ENCODE assay signal across 1 cellular context in the genomic region with DNA sequence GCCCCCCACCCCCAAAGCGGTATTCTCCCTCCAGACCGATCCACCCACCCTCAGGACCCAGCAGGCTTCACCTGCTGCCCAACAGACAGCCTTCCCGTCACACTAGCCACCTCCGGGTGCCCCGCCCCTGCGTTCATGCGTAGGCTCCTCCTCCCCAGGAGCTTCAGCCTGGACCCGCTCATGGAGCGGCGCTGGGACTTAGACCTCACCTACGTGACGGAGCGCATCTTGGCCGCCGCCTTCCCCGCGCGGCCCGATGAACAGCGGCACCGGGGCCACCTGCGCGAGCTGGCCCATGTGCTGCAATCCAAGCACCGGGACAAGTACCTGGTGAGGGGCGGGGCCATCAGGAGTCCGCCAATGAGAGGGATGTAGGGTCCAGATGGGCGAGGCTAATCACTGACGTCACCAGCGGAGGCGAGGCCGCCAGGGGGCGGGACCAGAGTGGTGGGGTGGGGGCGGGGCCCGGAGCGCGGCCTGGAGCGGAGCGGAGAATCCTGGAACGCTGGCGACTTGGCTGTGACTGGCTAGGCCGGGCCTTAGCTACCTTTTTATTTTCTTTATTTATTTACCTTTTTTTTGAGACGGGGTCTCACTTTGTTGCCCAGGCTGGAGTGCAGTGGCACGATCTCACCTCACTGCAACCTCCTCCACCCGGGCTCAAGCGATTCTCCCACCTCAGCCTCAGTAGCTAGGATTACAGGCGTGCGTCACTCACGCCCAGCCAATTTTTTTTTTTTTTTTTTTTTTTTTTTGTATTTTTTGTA.
TF ChIP-seq lines count a peak whose summit lies in the region.

No MANE protein-coding gene starts in this region.

TF ChIP-seq in H1, 55 proteins besides CTCF, POLR2A, EP300 and RAD21:
- TF ChIP-seq YY1 (IDR thresholded peaks at IDR 0.05; ENCODE audit: low read depth, low read length) (no peak), BACH1 (IDR thresholded peaks at IDR 0.05; ENCODE audit: low read length) (no peak), NANOG (IDR thresholded peaks at IDR 0.05; ENCODE audit: insufficient read depth, low read depth, low read length, poor library complexity, severe bottlenecking) (no peak), CHD1 (IDR thresholded peaks at IDR 0.05; ENCODE audit: low read depth, low read length) (no peak), HDAC6 (IDR thresholded peaks at IDR 0.05; ENCODE audit: low read depth, low read length) (no peak), SP4 (IDR thresholded peaks at IDR 0.05; ENCODE audit: low read length) (peak; percentile 23; the same call in 1 of the 2 replicates), RNF2 (IDR thresholded peaks at IDR 0.05; ENCODE audit: borderline replicate concordance, low read depth, low read length, missing control alignments, poor library complexity, severe bottlenecking) (no peak), TCF12 (IDR thresholded peaks at IDR 0.05; ENCODE audit: low read depth, low read length) (no peak), GTF2F1 (IDR thresholded peaks at IDR 0.05; ENCODE audit: borderline replicate concordance, low read depth, low read length) (no peak), JUN (IDR thresholded peaks at IDR 0.05; ENCODE audit: low read depth, low read length) (no peak), CTBP2 (IDR thresholded peaks at IDR 0.05; ENCODE audit: borderline replicate concordance, insufficient read depth, insufficient read length, low read length) (no peak), RBBP5 (IDR thresholded peaks at IDR 0.05; ENCODE audit: borderline replicate concordance, low read depth, low read length) (peak; percentile 40; the same call in 1 of the 2 replicates), TAF1 (IDR thresholded peaks at IDR 0.05; ENCODE audit: low read depth, low read length) (0 out of 2 replicates have a peak, but pooled peaks have one; percentile 59), CBX5 (IDR thresholded peaks at IDR 0.05; ENCODE audit: low read depth, low read length) (no peak), POU5F1 (IDR thresholded peaks at IDR 0.05; ENCODE audit: low read depth, low read length) (no peak), GABPA (IDR thresholded peaks at IDR 0.05; ENCODE audit: borderline replicate concordance, insufficient read depth, low read length) (no peak), SP2 (IDR thresholded peaks at IDR 0.05; ENCODE audit: low read length) (no peak), SIRT6 (IDR thresholded peaks at IDR 0.05; ENCODE audit: low read length) (no peak), POLR2AphosphoS5 (IDR thresholded peaks at IDR 0.05; ENCODE audit: low read depth, low read length) (peak; percentile 66; the same call in 1 of the 2 replicates), ATF3 (IDR thresholded peaks at IDR 0.05; ENCODE audit: insufficient read depth, low read depth, low read length) (no peak), RFX5 (IDR thresholded peaks at IDR 0.05; ENCODE audit: borderline replicate concordance, low read depth, low read length) (no peak), CBX8 (IDR thresholded peaks at IDR 0.05; ENCODE audit: borderline replicate concordance, low read depth, low read length) (no peak), MAFK (IDR thresholded peaks at IDR 0.05; ENCODE audit: low read depth, low read length) (no peak), TEAD4 (IDR thresholded peaks at IDR 0.05; ENCODE audit: low read depth, low read length) (no peak), CEBPB (IDR thresholded peaks at IDR 0.05; ENCODE audit: low read depth, low read length) (no peak), ASH2L (IDR thresholded peaks at IDR 0.05; ENCODE audit: low read length) (no peak), TBP (IDR thresholded peaks at IDR 0.05; ENCODE audit: low read depth, low read length) (peak; percentile 26; the same call in 1 of the 2 replicates), BCL11A (IDR thresholded peaks at IDR 0.05; ENCODE audit: low read depth in 2 of 2, low read length in 2 of 2) (no peak), PHF8 (conservative IDR thresholded peaks at IDR 0.05; ENCODE audit: low read depth, low read length) (peak; percentile 69), CHD2 (IDR thresholded peaks at IDR 0.05; ENCODE audit: low read length) (no peak), NRF1 (IDR thresholded peaks at IDR 0.05; ENCODE audit: low read depth, low read length) (no peak), EGR1 (IDR thresholded peaks at IDR 0.05; ENCODE audit: borderline replicate concordance, low read depth, low read length) (no peak), KDM5A (IDR thresholded peaks at IDR 0.05; ENCODE audit: low read length) (no peak), SIN3A (conservative IDR thresholded peaks at IDR 0.05 in 1 of 2, IDR thresholded peaks at IDR 0.05 in 1 of 2; ENCODE audit: low read depth in 1 of 2, low read length in 2 of 2) (peak in 1 of 2 experiments; percentile 38; a peak in 1 of 4 replicates), SUZ12 (IDR thresholded peaks at IDR 0.05; ENCODE audit: low read length) (no peak), KDM1A (IDR thresholded peaks at IDR 0.05; ENCODE audit: borderline replicate concordance, low read length) (no peak), BRCA1 (IDR thresholded peaks at IDR 0.05; ENCODE audit: low read depth, low read length) (no peak), ATF2 (IDR thresholded peaks at IDR 0.05; ENCODE audit: low read length) (no peak), SAP30 (IDR thresholded peaks at IDR 0.05; ENCODE audit: insufficient read depth, insufficient replicate concordance, low read length) (no peak), JUND (IDR thresholded peaks at IDR 0.05; ENCODE audit: low read length) (no peak), TAF7 (optimal IDR thresholded peaks at IDR 0.05; ENCODE audit: borderline replicate concordance, low read depth, low read length) (peak; percentile 29), CHD7 (IDR thresholded peaks at IDR 0.05; ENCODE audit: insufficient replicate concordance, low read length) (no peak), ZNF274 (IDR thresholded peaks at IDR 0.05; ENCODE audit: borderline replicate concordance, extremely low read depth, low read length) (no peak), SRF (IDR thresholded peaks at IDR 0.05; ENCODE audit: low read depth, low read length) (no peak), EZH2 (IDR thresholded peaks at IDR 0.05; ENCODE audit: low read depth, low read length, severe bottlenecking) (no peak), CREB1 (IDR thresholded peaks at IDR 0.05) (peak; percentile 84), HDAC2 (IDR thresholded peaks at IDR 0.05; ENCODE audit: borderline replicate concordance in 1 of 2, low read depth in 2 of 2, low read length in 2 of 2) (no peak), FOSL1 (IDR thresholded peaks at IDR 0.05; ENCODE audit: insufficient read depth, low read depth, low read length) (no peak), RXRA (IDR thresholded peaks at IDR 0.05; ENCODE audit: insufficient read depth, low read depth, low read length) (no peak), SIX5 (IDR thresholded peaks at IDR 0.05; ENCODE audit: low read depth, low read length) (no peak), KDM4A (IDR thresholded peaks at IDR 0.05; ENCODE audit: low read depth, low read length, severe bottlenecking) (peak; percentile 84), SP1 (IDR thresholded peaks at IDR 0.05; ENCODE audit: low read depth, low read length) (no peak)
- TF ChIP-seq, protein P1, sequence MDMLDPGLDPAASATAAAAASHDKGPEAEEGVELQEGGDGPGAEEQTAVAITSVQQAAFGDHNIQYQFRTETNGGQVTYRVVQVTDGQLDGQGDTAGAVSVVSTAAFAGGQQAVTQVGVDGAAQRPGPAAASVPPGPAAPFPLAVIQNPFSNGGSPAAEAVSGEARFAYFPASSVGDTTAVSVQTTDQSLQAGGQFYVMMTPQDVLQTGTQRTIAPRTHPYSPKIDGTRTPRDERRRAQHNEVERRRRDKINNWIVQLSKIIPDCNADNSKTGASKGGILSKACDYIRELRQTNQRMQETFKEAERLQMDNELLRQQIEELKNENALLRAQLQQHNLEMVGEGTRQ (IDR thresholded peaks at IDR 0.05; ENCODE audit: low read length) = no peak
- TF ChIP-seq, protein P2, sequence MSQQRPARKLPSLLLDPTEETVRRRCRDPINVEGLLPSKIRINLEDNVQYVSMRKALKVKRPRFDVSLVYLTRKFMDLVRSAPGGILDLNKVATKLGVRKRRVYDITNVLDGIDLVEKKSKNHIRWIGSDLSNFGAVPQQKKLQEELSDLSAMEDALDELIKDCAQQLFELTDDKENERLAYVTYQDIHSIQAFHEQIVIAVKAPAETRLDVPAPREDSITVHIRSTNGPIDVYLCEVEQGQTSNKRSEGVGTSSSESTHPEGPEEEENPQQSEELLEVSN (IDR thresholded peaks at IDR 0.05) = peak; percentile 37; the same call in 1 of the 2 replicates
- TF ChIP-seq, protein P3, sequence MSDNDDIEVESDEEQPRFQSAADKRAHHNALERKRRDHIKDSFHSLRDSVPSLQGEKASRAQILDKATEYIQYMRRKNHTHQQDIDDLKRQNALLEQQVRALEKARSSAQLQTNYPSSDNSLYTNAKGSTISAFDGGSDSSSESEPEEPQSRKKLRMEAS (IDR thresholded peaks at IDR 0.05) = peak; percentile 87
